ENCODE assay signal across 17 cellular contexts in the genomic region with DNA sequence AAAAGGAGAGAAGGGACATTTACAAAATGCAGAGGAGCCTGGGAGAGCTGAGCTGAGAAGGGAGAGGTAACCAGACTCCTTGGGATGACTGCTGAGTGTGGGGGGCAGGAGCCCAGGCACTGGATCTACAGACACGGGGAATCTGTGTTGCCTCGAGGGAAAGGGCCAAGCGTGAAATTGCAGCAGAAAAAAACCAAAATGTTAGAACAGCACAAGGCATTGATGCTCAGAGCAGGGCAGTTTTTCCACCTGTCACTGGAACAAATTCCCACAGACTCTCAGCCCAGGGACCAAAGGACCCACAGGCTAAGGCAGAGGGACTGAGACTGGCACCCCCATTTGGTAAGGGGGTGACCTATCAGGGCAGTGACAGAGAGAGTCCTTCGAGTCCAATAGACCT. TPM values are rescaled to one million over a fixed set of nuclear protein-coding genes. Genes with fewer than 3 reads are reported as not detected.
DNase-seq lines count a peak whose midpoint lies in the region; ATAC-seq and TF ChIP-seq lines count a peak whose summit lies in the region.
"Had no signal": no experiment of that assay in that cellular context is flagged by ENCODE, and none has a peak within 500 bp of the region (broad histone marks: within the 10 kb centered on the region; RNA-seq: fewer than 3 reads in every experiment).

No MANE protein-coding gene starts in this region.

- H3K27ac ChIP-seq in transverse colon: peak overlapping the region; percentile 75 to 92 (median 82)
- H3K27ac ChIP-seq: 22Rv1, testis had no signal

- H3K9me3 ChIP-seq in endocrine pancreas (ENCODE audit: control insufficient read depth, low read length) (no peaks in the 10 kb centered on the region), transverse colon (no peaks in the 10 kb centered on the region), mucosa of descending colon (no peaks in the 10 kb centered on the region)
- H3K9me3 ChIP-seq: testis had no signal

- H3K4me3 ChIP-seq in endocrine pancreas (ENCODE audit: control insufficient read depth, insufficient read depth, low read length): no peak overlapping the region
- H3K4me3 ChIP-seq in transverse colon: no peak overlapping the region
- H3K4me3 ChIP-seq in mucosa of descending colon: no peak overlapping the region

- peak overlapping the region; percentile 41 for H3K4me3 Mint-ChIP-seq in T-helper 2 cell treated with Interferon-gamma antibody and Interleukin-4, amounts not matched to agents 5 μg/mL and 100 μg/mL, for 36 hours
- peak overlapping the region in 7 of 8 donors; percentile 71 to 89 (median 83) for H3K4me3 Mint-ChIP-seq in naive B cell

- no peaks in the 10 kb centered on the region for H3K4me1 ChIP-seq in endocrine pancreas (ENCODE audit: control insufficient read depth, insufficient read depth, low read length)
- H3K4me1 ChIP-seq in transverse colon: peaks cover 14 to 46% (median 41%) of the 10 kb centered on the region in 4 donors
- peaks cover 11% of the 10 kb centered on the region for H3K4me1 ChIP-seq in mucosa of descending colon (ENCODE audit: low read depth)

- H3K27me3 ChIP-seq in endocrine pancreas (ENCODE audit: control insufficient read depth, insufficient read depth, low read length): no peaks in the 10 kb centered on the region
- H3K27me3 ChIP-seq in transverse colon: peaks cover 9% of the 10 kb centered on the region
- H3K27me3 ChIP-seq: testis had no signal

- ATAC-seq in naive B cell (ENCODE audit: low read depth in 2 of 2) (no peak), GM21529 (IDR thresholded peaks at IDR 0.05; ENCODE audit: unreplicated experiment) (no peak), GM18858 (IDR thresholded peaks at IDR 0.05; ENCODE audit: unreplicated experiment) (no peak), mucosa of descending colon (no peak)

- no peak for DNase-seq in T-helper 2 cell treated with Interferon-gamma antibody and Interleukin-4, amounts not matched to agents 5 μg/mL and 100 μg/mL, for 36 hours (ENCODE audit: low spot score)
- DNase-seq in T-helper 2 cell (no peak), naive B cell (no peak), transverse colon (no peak), mucosa of descending colon (no peak)
- DNase-seq: activated CD4-positive, alpha-beta T cell treated with anti-CD3 and anti-CD28 coated beads, Interleukin-2, amount 50 U/mL, for 1 hour; activated T-cell treated with anti-CD3 and anti-CD28 coated beads, Interleukin-2, amount 50 U/mL, for 48 hours; cerebellar nuclear complex; DMS79; KBM-7; left cardiac atrium; NCI-H1105 treated with DMSO at 0.1 percent for 48 hours; testis had no signal

- in situ Hi-C loops in transverse colon (cut with MboI; ENCODE audit: low pct_ligation_motif_present in 1 of 4, low pct_unique_long_range_greater_than_20kb in 1 of 4, low sequenced_read_pairs in 3 of 4): no loop called here

- TF ChIP-seq POLR2A in transverse colon (IDR thresholded peaks at IDR 0.05): no peak

- peaks cover 4% of the 10 kb centered on the region for H3K4me1 Mint-ChIP-seq in T-helper 2 cell treated with Interferon-gamma antibody and Interleukin-4, amounts not matched to agents 5 μg/mL and 100 μg/mL, for 36 hours (ENCODE audit: low read depth)
- peaks cover 16 to 19% (median 18%) of the 10 kb centered on the region in 3 donors for H3K4me1 Mint-ChIP-seq in naive B cell

- peak overlapping the region; percentile 10 for H3K9ac ChIP-seq in endocrine pancreas (ENCODE audit: control insufficient read depth, insufficient read depth, low read length)

- no peak overlapping the region for H3K27ac Mint-ChIP-seq in T-helper 2 cell treated with Interferon-gamma antibody and Interleukin-4, amounts not matched to agents 5 μg/mL and 100 μg/mL, for 36 hours
- H3K27ac Mint-ChIP-seq in naive B cell: peak overlapping the region in 1 of 6 donors; percentile 95

- peaks cover 50% of the 10 kb centered on the region for H3K27me3 Mint-ChIP-seq in T-helper 2 cell treated with Interferon-gamma antibody and Interleukin-4, amounts not matched to agents 5 μg/mL and 100 μg/mL, for 36 hours (ENCODE audit: low read depth)
- H3K27me3 Mint-ChIP-seq in naive B cell: peaks cover 22 to 63% (median 58%) of the 10 kb centered on the region in 3 donors

- H3K36me3 ChIP-seq in endocrine pancreas (ENCODE audit: control insufficient read depth, insufficient read depth, low read length): no peaks in the 10 kb centered on the region
- no peaks in the 10 kb centered on the region for H3K36me3 ChIP-seq in transverse colon
- H3K36me3 ChIP-seq in mucosa of descending colon (ENCODE audit: low read depth): no peaks in the 10 kb centered on the region

- TF ChIP-seq EP300 in transverse colon (IDR thresholded peaks at IDR 0.05; ENCODE audit: low read depth): no peak

- intact Hi-C loops in transverse colon (cut with DNase I; ENCODE audit: low total_unique reads): no loop called here
- intact Hi-C loops in mucosa of descending colon (cut with DNase I, micrococcal nuclease): no loop called here

- 60 to 77% methylated on average over 2 to 4 of the region's 4 CpGs for WGBS in transverse colon (ENCODE audit: low coverage in 1 of 2), 2 donors

- H3K9me3 Mint-ChIP-seq in T-helper 2 cell treated with Interferon-gamma antibody and Interleukin-4, amounts not matched to agents 5 μg/mL and 100 μg/mL, for 36 hours: no peaks in the 10 kb centered on the region
- peaks cover 0 to 2% (median 0%) of the 10 kb centered on the region in 7 donors for H3K9me3 Mint-ChIP-seq in naive B cell

- no peaks in the 10 kb centered on the region for H3K36me3 Mint-ChIP-seq in T-helper 2 cell treated with Interferon-gamma antibody and Interleukin-4, amounts not matched to agents 5 μg/mL and 100 μg/mL, for 36 hours (ENCODE audit: low read depth)
- no peaks in the 10 kb centered on the region for H3K36me3 Mint-ChIP-seq in naive B cell

- TF ChIP-seq CTCF in transverse colon (IDR thresholded peaks at IDR 0.05) (no peak), mucosa of descending colon (IDR thresholded peaks at IDR 0.05) (no peak)

RNA-seq across cellular contexts. Expression of a gene that starts 2.0 kb away (rescaled TPM):
- under 1 TPM in 3 of 6 donors, not detected in 3; 0.04 to 0.12 (median 0.07) TPM for polyA plus RNA-seq in naive B cell (ENCODE audit: low read depth in 6 of 6)
- total RNA-seq in transverse colon: 10 to 100 TPM; 12.7 to 51.6 (median 29.7) TPM
- 10 to 100 TPM; 12.2 to 15.9 (median 15.6) TPM for total RNA-seq in mucosa of descending colon
